35 cellular contexts compared by ENCODE assay signal in genomic region chr2:46449712-46450111, GRCh38. TPM values are rescaled to one million over a fixed set of nuclear protein-coding genes. Genes with fewer than 3 reads are reported as not detected.
"Had no signal": no experiment of that assay in that cellular context is flagged by ENCODE, and none has a peak within 500 bp of the region (broad histone marks: within the 10 kb centered on the region; RNA-seq: fewer than 3 reads in every experiment).

No MANE protein-coding gene starts in this region.

- ATAC-seq: activated naive CD4-positive, alpha-beta T cell treated with anti-CD3 and anti-CD28 coated beads, Interleukin-2, amount 50 U/mL, for 72 hours; activated T-cell treated with anti-CD3 and anti-CD28 coated beads, Interleukin-2, amount 50 U/mL, for 72 hours; esophagus mucosa; foreskin keratinocyte; gastroesophageal sphincter; WTC11 had no signal

- H3K36me3 ChIP-seq: brain microvascular endothelial cell, gastroesophageal sphincter had no signal

- H3K27ac ChIP-seq: brain microvascular endothelial cell, coronary artery, dorsolateral prefrontal cortex, foreskin keratinocyte, gastroesophageal sphincter, VCaP had no signal

- H3K4me3 ChIP-seq: coronary artery, dorsolateral prefrontal cortex, gastroesophageal sphincter had no signal

- DNase-seq: activated CD4-positive, alpha-beta memory T cell treated with anti-CD3 and anti-CD28 coated beads, Interleukin-2, amount 10 ng/mL, durations not matched to agents 7 days and 5 days; activated CD4-positive, alpha-beta T cell treated with anti-CD3 and anti-CD28 coated beads for 1 hour; activated CD4-positive, alpha-beta T cell treated with anti-CD3 and anti-CD28 coated beads for 4 hours; activated CD4-positive, alpha-beta T cell treated with anti-CD3 and anti-CD28 coated beads, Interleukin-2, amount 10 ng/mL, durations not matched to agents 7 days and 5 days; activated CD4-positive, alpha-beta T cell treated with anti-CD3 and anti-CD28 coated beads, Interleukin-2, amount 50 U/mL, for 4 hours; activated CD8-positive, alpha-beta memory T cell treated with anti-CD3 and anti-CD28 coated beads, Interleukin-2, amount 50 U/mL, for 48 hours; activated gamma-delta T cell; activated naive CD4-positive, alpha-beta T cell; activated naive CD4-positive, alpha-beta T cell treated with anti-CD3 and anti-CD28 coated beads, Interleukin-2, amount 10 ng/mL, durations not matched to agents 7 days and 5 days; activated naive CD8-positive, alpha-beta T cell treated with anti-CD3 and anti-CD28 coated beads, Interleukin-2, amount 10 ng/mL, durations not matched to agents 7 days and 5 days; activated T-cell treated with anti-CD3 and anti-CD28 coated beads for 4 hours; activated T-cell treated with anti-CD3 and anti-CD28 coated beads, Interleukin-2, amount 50 U/mL, for 24 hours; activated T-cell treated with anti-CD3 and anti-CD28 coated beads, Interleukin-2, amount 50 U/mL, for 72 hours; amniotic stem cell; anterior cingulate cortex; brain microvascular endothelial cell; dorsolateral prefrontal cortex; effector memory CD4-positive, alpha-beta T cell; endodermal cell; foreskin keratinocyte; T-helper 2 cell had no signal

- H3K27me3 ChIP-seq: brain microvascular endothelial cell, dorsolateral prefrontal cortex, gastroesophageal sphincter had no signal

- H3K4me1 ChIP-seq: foreskin keratinocyte had no signal

RNA-seq across cellular contexts. Expression of gene TMEM247, which starts 29.7 kb away (rescaled TPM):
- total RNA-seq: activated CD4-positive, alpha-beta memory T cell treated with anti-CD3 and anti-CD28 coated beads, Interleukin-2, amount 10 ng/mL, durations not matched to agents 7 days and 5 days; activated CD4-positive, alpha-beta T cell treated with anti-CD3 and anti-CD28 coated beads, Interleukin-2, amount 10 ng/mL, durations not matched to agents 7 days and 5 days; activated naive CD4-positive, alpha-beta T cell treated with anti-CD3 and anti-CD28 coated beads, Interleukin-2, amount 50 U/mL, for 72 hours; activated naive CD8-positive, alpha-beta T cell treated with anti-CD3 and anti-CD28 coated beads, Interleukin-2, amount 10 ng/mL, durations not matched to agents 7 days and 5 days; activated T-cell treated with anti-CD3 and anti-CD28 coated beads, Interleukin-2, amount 50 U/mL, for 72 hours; astrocyte; bronchial epithelial cell; cardiac septum; cerebellum; dorsolateral prefrontal cortex; endodermal cell; epithelial cell of proximal tubule; esophagus mucosa; foreskin keratinocyte; gastroesophageal sphincter; glomerular endothelial cell; T-helper 1 cell treated with Interleukin-12 subunit alpha and Interleukin-12 subunit beta and Interleukin-4 antibody, amounts not matched to agents 30 ng/mL and 1 ng/mL, for 36 hours; WTC11 had no signal
- polyA plus RNA-seq: adipose tissue, foreskin keratinocyte had no signal
